In genomic region chr14:35158951-35159653, GRCh38 we compare ENCODE assay signal across 1 cellular context.
TF ChIP-seq lines count a peak whose summit lies in the region.

No MANE protein-coding gene starts in this region.

TF ChIP-seq in HepG2, 621 proteins besides CTCF, POLR2A, EP300 and RAD21 (continued from another document and continues in another):
- TF ChIP-seq ELK4 (CRISPR knock-in tag; IDR thresholded peaks at IDR 0.05; ENCODE audit: borderline replicate concordance) = no peak
- no peak for TF ChIP-seq MYC (CRISPR knock-in tag; IDR thresholded peaks at IDR 0.05; ENCODE audit: borderline replicate concordance)
- TF ChIP-seq ATRX (CRISPR knock-in tag; IDR thresholded peaks at IDR 0.05; ENCODE audit: borderline replicate concordance) = no peak
- no peak for TF ChIP-seq EHMT2 (IDR thresholded peaks at IDR 0.05; ENCODE audit: borderline replicate concordance, low read depth, low read length)
- no peak for TF ChIP-seq ZBTB42 (CRISPR knock-in tag; IDR thresholded peaks at IDR 0.05)
- no peak for TF ChIP-seq SNAI1 (CRISPR knock-in tag; IDR thresholded peaks at IDR 0.05; ENCODE audit: borderline replicate concordance)
- TF ChIP-seq, protein P1, sequence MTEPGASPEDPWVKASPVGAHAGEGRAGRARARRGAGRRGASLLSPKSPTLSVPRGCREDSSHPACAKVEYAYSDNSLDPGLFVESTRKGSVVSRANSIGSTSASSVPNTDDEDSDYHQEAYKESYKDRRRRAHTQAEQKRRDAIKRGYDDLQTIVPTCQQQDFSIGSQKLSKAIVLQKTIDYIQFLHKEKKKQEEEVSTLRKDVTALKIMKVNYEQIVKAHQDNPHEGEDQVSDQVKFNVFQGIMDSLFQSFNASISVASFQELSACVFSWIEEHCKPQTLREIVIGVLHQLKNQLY (CRISPR knock-in tag; IDR thresholded peaks at IDR 0.05) = no peak
- no peak for TF ChIP-seq SIX4 (CRISPR knock-in tag; IDR thresholded peaks at IDR 0.05)
- TF ChIP-seq TARDBP (CRISPR knock-in tag; IDR thresholded peaks at IDR 0.05) = no peak
- TF ChIP-seq BHLHE40 (IDR thresholded peaks at IDR 0.05; ENCODE audit: low read length) = no peak
- TF ChIP-seq ZC3H4 (CRISPR knock-in tag; IDR thresholded peaks at IDR 0.05; ENCODE audit: borderline replicate concordance) = no peak
- no peak for TF ChIP-seq ARNT2 (CRISPR knock-in tag; IDR thresholded peaks at IDR 0.05; ENCODE audit: low read depth)
- no peak for TF ChIP-seq KMT2B (CRISPR knock-in tag; IDR thresholded peaks at IDR 0.05)
- no peak for TF ChIP-seq HES4 (CRISPR knock-in tag; IDR thresholded peaks at IDR 0.05; ENCODE audit: borderline replicate concordance)
- no peak for TF ChIP-seq ZNF280B (CRISPR knock-in tag; IDR thresholded peaks at IDR 0.05; ENCODE audit: borderline replicate concordance)
- no peak for TF ChIP-seq PRPF4 (IDR thresholded peaks at IDR 0.05; ENCODE audit: low read depth, low read length, poor library complexity, severe bottlenecking)
- TF ChIP-seq ZNF629 (CRISPR knock-in tag; conservative IDR thresholded peaks at IDR 0.05) = no peak
- no peak for TF ChIP-seq PRDM10 (CRISPR knock-in tag; IDR thresholded peaks at IDR 0.05; ENCODE audit: low read depth)
- no peak for TF ChIP-seq FLYWCH1 (CRISPR knock-in tag; IDR thresholded peaks at IDR 0.05)
- no peak for TF ChIP-seq KLF13 (CRISPR knock-in tag; IDR thresholded peaks at IDR 0.05)
- TF ChIP-seq ZNF639 (CRISPR knock-in tag; conservative IDR thresholded peaks at IDR 0.05) = no peak
- TF ChIP-seq, protein P2, sequence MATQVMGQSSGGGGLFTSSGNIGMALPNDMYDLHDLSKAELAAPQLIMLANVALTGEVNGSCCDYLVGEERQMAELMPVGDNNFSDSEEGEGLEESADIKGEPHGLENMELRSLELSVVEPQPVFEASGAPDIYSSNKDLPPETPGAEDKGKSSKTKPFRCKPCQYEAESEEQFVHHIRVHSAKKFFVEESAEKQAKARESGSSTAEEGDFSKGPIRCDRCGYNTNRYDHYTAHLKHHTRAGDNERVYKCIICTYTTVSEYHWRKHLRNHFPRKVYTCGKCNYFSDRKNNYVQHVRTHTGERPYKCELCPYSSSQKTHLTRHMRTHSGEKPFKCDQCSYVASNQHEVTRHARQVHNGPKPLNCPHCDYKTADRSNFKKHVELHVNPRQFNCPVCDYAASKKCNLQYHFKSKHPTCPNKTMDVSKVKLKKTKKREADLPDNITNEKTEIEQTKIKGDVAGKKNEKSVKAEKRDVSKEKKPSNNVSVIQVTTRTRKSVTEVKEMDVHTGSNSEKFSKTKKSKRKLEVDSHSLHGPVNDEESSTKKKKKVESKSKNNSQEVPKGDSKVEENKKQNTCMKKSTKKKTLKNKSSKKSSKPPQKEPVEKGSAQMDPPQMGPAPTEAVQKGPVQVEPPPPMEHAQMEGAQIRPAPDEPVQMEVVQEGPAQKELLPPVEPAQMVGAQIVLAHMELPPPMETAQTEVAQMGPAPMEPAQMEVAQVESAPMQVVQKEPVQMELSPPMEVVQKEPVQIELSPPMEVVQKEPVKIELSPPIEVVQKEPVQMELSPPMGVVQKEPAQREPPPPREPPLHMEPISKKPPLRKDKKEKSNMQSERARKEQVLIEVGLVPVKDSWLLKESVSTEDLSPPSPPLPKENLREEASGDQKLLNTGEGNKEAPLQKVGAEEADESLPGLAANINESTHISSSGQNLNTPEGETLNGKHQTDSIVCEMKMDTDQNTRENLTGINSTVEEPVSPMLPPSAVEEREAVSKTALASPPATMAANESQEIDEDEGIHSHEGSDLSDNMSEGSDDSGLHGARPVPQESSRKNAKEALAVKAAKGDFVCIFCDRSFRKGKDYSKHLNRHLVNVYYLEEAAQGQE (IDR thresholded peaks at IDR 0.05; ENCODE audit: borderline replicate concordance in 1 of 2, low read depth in 1 of 2, low read length in 2 of 2) = no peak
- TF ChIP-seq MYNN (CRISPR knock-in tag; IDR thresholded peaks at IDR 0.05; ENCODE audit: low read depth) = no peak
- no peak for TF ChIP-seq SSRP1 (CRISPR knock-in tag; IDR thresholded peaks at IDR 0.05)
- TF ChIP-seq, protein P3, sequence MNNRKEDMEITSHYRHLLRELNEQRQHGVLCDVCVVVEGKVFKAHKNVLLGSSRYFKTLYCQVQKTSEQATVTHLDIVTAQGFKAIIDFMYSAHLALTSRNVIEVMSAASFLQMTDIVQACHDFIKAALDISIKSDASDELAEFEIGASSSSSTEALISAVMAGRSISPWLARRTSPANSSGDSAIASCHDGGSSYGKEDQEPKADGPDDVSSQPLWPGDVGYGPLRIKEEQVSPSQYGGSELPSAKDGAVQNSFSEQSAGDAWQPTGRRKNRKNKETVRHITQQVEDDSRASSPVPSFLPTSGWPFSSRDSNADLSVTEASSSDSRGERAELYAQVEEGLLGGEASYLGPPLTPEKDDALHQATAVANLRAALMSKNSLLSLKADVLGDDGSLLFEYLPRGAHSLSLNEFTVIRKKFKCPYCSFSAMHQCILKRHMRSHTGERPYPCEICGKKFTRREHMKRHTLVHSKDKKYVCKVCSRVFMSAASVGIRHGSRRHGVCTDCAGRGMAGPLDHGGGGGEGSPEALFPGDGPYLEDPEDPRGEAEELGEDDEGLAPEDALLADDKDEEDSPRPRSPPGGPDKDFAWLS (CRISPR knock-in tag; IDR thresholded peaks at IDR 0.05; ENCODE audit: borderline replicate concordance) = no peak
- TF ChIP-seq JUND (CRISPR knock-in tag; IDR thresholded peaks at IDR 0.05) = no peak
- no peak for TF ChIP-seq BCL3 (CRISPR knock-in tag; IDR thresholded peaks at IDR 0.05)
- no peak for TF ChIP-seq ZBTB26 (CRISPR knock-in tag; IDR thresholded peaks at IDR 0.05; ENCODE audit: borderline replicate concordance)
- TF ChIP-seq GLMP (CRISPR knock-in tag; IDR thresholded peaks at IDR 0.05; ENCODE audit: borderline replicate concordance) = no peak
- no peak for TF ChIP-seq NFKB2 (CRISPR knock-in tag; IDR thresholded peaks at IDR 0.05; ENCODE audit: borderline replicate concordance)
- no peak for TF ChIP-seq NFRKB (IDR thresholded peaks at IDR 0.05)
- TF ChIP-seq ATF7-NPFF (CRISPR knock-in tag; IDR thresholded peaks at IDR 0.05; ENCODE audit: low read depth) = no peak
- TF ChIP-seq E2F2 (CRISPR knock-in tag; IDR thresholded peaks at IDR 0.05; ENCODE audit: borderline replicate concordance) = no peak
- no peak for TF ChIP-seq ZNF451 (CRISPR knock-in tag; IDR thresholded peaks at IDR 0.05)
- TF ChIP-seq CAMTA2 (CRISPR knock-in tag; IDR thresholded peaks at IDR 0.05; ENCODE audit: borderline replicate concordance) = no peak
- TF ChIP-seq HOXD1 (CRISPR knock-in tag; IDR thresholded peaks at IDR 0.05) = no peak
- TF ChIP-seq ZNF124 (CRISPR knock-in tag; IDR thresholded peaks at IDR 0.05) = no peak
- no peak for TF ChIP-seq EEA1 (CRISPR knock-in tag; IDR thresholded peaks at IDR 0.05; ENCODE audit: borderline replicate concordance)
- no peak for TF ChIP-seq ZUFSP (CRISPR knock-in tag; IDR thresholded peaks at IDR 0.05; ENCODE audit: borderline replicate concordance)
- TF ChIP-seq ZNF432 (CRISPR knock-in tag; IDR thresholded peaks at IDR 0.05; ENCODE audit: borderline replicate concordance) = no peak
- no peak for TF ChIP-seq HNRNPH1 (optimal IDR thresholded peaks at IDR 0.05; ENCODE audit: low read depth, low read length)
